ENCODE assay signal across 8 cellular contexts in the genomic region with DNA sequence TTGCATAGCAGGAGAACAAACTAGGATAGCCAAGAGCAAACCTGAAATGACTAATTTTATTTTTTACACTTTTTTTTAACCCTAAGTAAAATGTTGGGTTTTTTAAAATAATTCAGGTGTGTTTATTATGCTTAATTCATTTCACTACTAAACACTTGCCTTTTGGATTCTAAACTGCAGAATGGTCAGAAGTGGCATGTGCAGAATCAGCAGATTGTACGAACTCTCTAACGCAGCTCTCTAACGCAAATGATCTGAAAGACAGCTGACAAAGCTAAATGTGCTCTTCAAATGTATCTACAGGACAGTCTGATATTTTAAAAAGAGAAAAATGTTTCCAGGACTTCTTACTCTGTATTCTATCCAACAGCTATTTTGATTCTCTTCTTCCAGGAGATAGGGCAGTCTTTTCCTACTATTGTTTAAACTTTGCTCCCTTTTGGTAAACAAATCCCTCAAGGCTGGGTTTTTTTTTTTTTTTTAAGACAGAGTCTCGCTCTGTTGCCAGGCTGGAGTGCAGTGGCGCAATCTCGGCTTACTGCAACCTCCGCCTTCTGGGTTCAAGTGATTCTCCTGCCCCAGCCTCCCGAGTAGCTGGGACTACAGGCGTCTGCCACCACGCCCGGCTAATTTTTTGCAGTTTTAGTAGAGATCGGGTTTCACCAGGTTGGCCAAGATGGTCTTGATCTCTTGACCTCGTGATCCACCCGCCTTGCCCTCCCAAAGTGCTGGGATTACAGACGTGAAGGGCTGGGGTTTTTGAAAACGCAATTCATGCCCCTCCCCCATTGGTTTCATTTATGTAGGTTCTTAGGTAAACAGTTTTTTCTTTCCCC. TPM values are rescaled to one million over a fixed set of nuclear protein-coding genes. Genes with fewer than 3 reads are reported as not detected.
A peak's percentile ranks its signal among the peaks of the same experiment; 100 is the strongest.
DNase-seq lines count a peak whose midpoint lies in the region; ATAC-seq lines count a peak whose summit lies in the region.

No MANE protein-coding gene starts in this region.

- no peaks in the 10 kb centered on the region for H3K36me3 Mint-ChIP-seq in activated naive CD4-positive, alpha-beta T cell treated with anti-CD3 and anti-CD28 coated beads, Interleukin-2, amount 50 U/mL, for 24 hours
- peaks cover 3 to 8% (median 7%) of the 10 kb centered on the region in 3 donors for H3K36me3 Mint-ChIP-seq in immature natural killer cell

- peak; percentile 53 for DNase-seq in NCI-H82 (lab: John Stamatoyannopoulos, UW)
- no peak for DNase-seq in NCI-H82 treated with DMSO at 0.1 percent for 48 hours (lab: John Stamatoyannopoulos, UW; ENCODE audit: unreplicated experiment)
- no peak for DNase-seq in immature natural killer cell
- peak in 1 of 2 donors; percentile 16 for DNase-seq in stimulated activated naive CD8-positive, alpha-beta T cell treated with anti-CD3 and anti-CD28 coated beads, Interleukin-15, amount 100 ng/mL, for 72 hours
- DNase-seq in effector CD8-positive, alpha-beta T cell (lab: John Stamatoyannopoulos, UW) = no peak
- DNase-seq in DMS79 (lab: John Stamatoyannopoulos, UW) = no peak
- DNase-seq in DMS153 (lab: John Stamatoyannopoulos, UW) = no peak

- H3K27me3 Mint-ChIP-seq in activated naive CD4-positive, alpha-beta T cell treated with anti-CD3 and anti-CD28 coated beads, Interleukin-2, amount 50 U/mL, for 24 hours = no peaks in the 10 kb centered on the region
- peaks cover 5 to 23% (median 19%) of the 10 kb centered on the region in 3 donors for H3K27me3 Mint-ChIP-seq in immature natural killer cell (ENCODE audit: low read depth in 3 of 3)
- no peaks in the 10 kb centered on the region for H3K27me3 Mint-ChIP-seq in stimulated activated naive CD8-positive, alpha-beta T cell treated with anti-CD3 and anti-CD28 coated beads, Interleukin-15, amount 100 ng/mL, for 72 hours

- H3K4me3 Mint-ChIP-seq in activated naive CD4-positive, alpha-beta T cell treated with anti-CD3 and anti-CD28 coated beads, Interleukin-2, amount 50 U/mL, for 24 hours = peak overlapping the region; percentile 93
- peak overlapping the region; percentile 87 to 97 (median 95) for H3K4me3 Mint-ChIP-seq in immature natural killer cell
- H3K4me3 Mint-ChIP-seq in stimulated activated naive CD8-positive, alpha-beta T cell treated with anti-CD3 and anti-CD28 coated beads, Interleukin-15, amount 100 ng/mL, for 72 hours = peak overlapping the region; percentile 85 to 91

- H3K4me1 Mint-ChIP-seq in activated naive CD4-positive, alpha-beta T cell treated with anti-CD3 and anti-CD28 coated beads, Interleukin-2, amount 50 U/mL, for 24 hours = peaks cover 81% of the 10 kb centered on the region
- H3K4me1 Mint-ChIP-seq in immature natural killer cell = peaks cover 59 to 68% of the 10 kb centered on the region in 2 donors
- peaks cover 65% of the 10 kb centered on the region for H3K4me1 Mint-ChIP-seq in stimulated activated naive CD8-positive, alpha-beta T cell treated with anti-CD3 and anti-CD28 coated beads, Interleukin-15, amount 100 ng/mL, for 72 hours

- no peak for ATAC-seq in stimulated activated naive CD8-positive, alpha-beta T cell treated with anti-CD3 and anti-CD28 coated beads, Interleukin-15, amount 100 ng/mL, for 72 hours

- peak overlapping the region; percentile 89 for H3K27ac Mint-ChIP-seq in activated naive CD4-positive, alpha-beta T cell treated with anti-CD3 and anti-CD28 coated beads, Interleukin-2, amount 50 U/mL, for 24 hours
- peak overlapping the region; percentile 86 to 98 (median 96) for H3K27ac Mint-ChIP-seq in immature natural killer cell
- peak overlapping the region; percentile 81 to 95 for H3K27ac Mint-ChIP-seq in stimulated activated naive CD8-positive, alpha-beta T cell treated with anti-CD3 and anti-CD28 coated beads, Interleukin-15, amount 100 ng/mL, for 72 hours

- H3K9me3 Mint-ChIP-seq in activated naive CD4-positive, alpha-beta T cell treated with anti-CD3 and anti-CD28 coated beads, Interleukin-2, amount 50 U/mL, for 24 hours = no peaks in the 10 kb centered on the region
- H3K9me3 Mint-ChIP-seq in immature natural killer cell = no peaks in the 10 kb centered on the region
- H3K9me3 Mint-ChIP-seq in stimulated activated naive CD8-positive, alpha-beta T cell treated with anti-CD3 and anti-CD28 coated beads, Interleukin-15, amount 100 ng/mL, for 72 hours = no peaks in the 10 kb centered on the region

RNA-seq across cellular contexts. Expression of a gene that starts 1.3 kb away (rescaled TPM):
- polyA plus RNA-seq in immature natural killer cell = 10 to 100 TPM; 35.2 to 95.8 (median 38.6) TPM

RNA-seq across cellular contexts. Expression of a gene that starts 1.7 kb away (rescaled TPM):
- 100 to 1,000 TPM; 352 to 383 (median 365) TPM for polyA plus RNA-seq in immature natural killer cell

RNA-seq across cellular contexts. Expression of a gene that starts 58.6 kb away (rescaled TPM):
- polyA plus RNA-seq in immature natural killer cell = 10 to 100 TPM in 2 of 3 donors, 1 to 10 TPM in 1; 9.1 to 16.2 (median 15.2) TPM
